12 cellular contexts compared by ENCODE assay signal in the genomic region with DNA sequence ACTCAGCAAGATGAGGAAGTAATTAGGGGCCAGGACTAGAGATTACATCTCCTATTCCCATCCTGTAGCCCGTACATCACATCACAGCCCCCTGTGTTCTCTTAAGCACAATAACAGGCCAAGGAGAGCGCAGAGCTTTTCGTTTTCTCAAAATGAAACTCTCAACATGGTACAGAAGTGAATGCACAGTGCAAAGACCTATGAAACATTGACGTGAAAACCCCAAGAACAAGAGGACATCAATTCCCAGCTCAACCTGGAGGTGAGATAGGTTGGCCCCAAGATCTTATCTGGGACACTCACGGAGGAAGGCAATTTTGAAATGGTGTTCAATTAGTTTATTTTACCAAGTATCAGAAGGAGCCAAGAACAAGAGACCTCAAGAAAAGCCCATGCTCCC.
A peak's percentile ranks its signal among the peaks of the same experiment; 100 is the strongest.
DNase-seq lines count a peak whose midpoint lies in the region; ATAC-seq, FAIRE-seq and TF ChIP-seq lines count a peak whose summit lies in the region.
"Had no signal": no experiment of that assay in that cellular context is flagged by ENCODE, and none has a peak within 500 bp of the region (broad histone marks: within the 10 kb centered on the region; RNA-seq: fewer than 3 reads in every experiment).

No MANE protein-coding gene starts in this region.

- FAIRE-seq in GM18507 (lab: Jason Lieb, UNC) = peak; percentile 96

- TF ChIP-seq CTCF in HL-60 (IDR thresholded peaks at IDR 0.05; ENCODE audit: insufficient read depth, low read length) = no peak

- H3K36me3 Mint-ChIP-seq in memory B cell = peaks cover 32% of the 10 kb centered on the region

- peak overlapping the region; percentile 86 for H3K27ac Mint-ChIP-seq in memory B cell

- no peaks in the 10 kb centered on the region for H3K27me3 Mint-ChIP-seq in memory B cell

- no peaks in the 10 kb centered on the region for H3K9me3 Mint-ChIP-seq in memory B cell

- H3K4me1 Mint-ChIP-seq in memory B cell = peaks cover 57% of the 10 kb centered on the region

- DNase-seq in GM18507 (ENCODE audit: extremely low spot score, insufficient read length, low read depth) = no peak
- DNase-seq in HL-60 (ENCODE audit: low read depth in 1 of 2, low spot score in 1 of 2) = no peak
- DNase-seq in memory B cell (ENCODE audit: low spot score in 2 of 2) = no peak
- no peak for DNase-seq in GM03348 (ENCODE audit: low spot score)
- DNase-seq in NCI-H748 (lab: John Stamatoyannopoulos, UW; ENCODE audit: unreplicated experiment) = no peak
- DNase-seq in GDM1 (lab: John Stamatoyannopoulos, UW) = no peak
- no peak for DNase-seq in OCI-M1 (lab: John Stamatoyannopoulos, UW)
- DNase-seq: activated CD4-positive, alpha-beta T cell treated with anti-CD3 and anti-CD28 coated beads, Interleukin-2, amount 50 U/mL, for 48 hours; NCI-H146; stimulated activated CD4-positive, alpha-beta T cell treated with anti-CD3 and anti-CD28 coated beads, Interleukin-4, amount 100 ng/mL, for 1 hour had no signal

- peak overlapping the region; percentile 69 for H3K27ac ChIP-seq in HL-60 (replicated peaks)

- ATAC-seq in GM21529 (IDR thresholded peaks at IDR 0.05; ENCODE audit: unreplicated experiment) (peak; percentile 66), memory B cell (ENCODE audit: low read depth) (no peak)

- no peaks in the 10 kb centered on the region for H3K27me3 ChIP-seq in HL-60 (ENCODE audit: insufficient read depth, poor library complexity, severe bottlenecking)

- H3K4me3 ChIP-seq in HL-60 (replicated peaks; ENCODE audit: insufficient read depth, low read length) = no peak overlapping the region
- H3K4me3 ChIP-seq: HAP-1 had no signal

- H3K4me3 Mint-ChIP-seq in memory B cell = no peak overlapping the region
